31 cellular contexts compared by ENCODE assay signal in the genomic region with DNA sequence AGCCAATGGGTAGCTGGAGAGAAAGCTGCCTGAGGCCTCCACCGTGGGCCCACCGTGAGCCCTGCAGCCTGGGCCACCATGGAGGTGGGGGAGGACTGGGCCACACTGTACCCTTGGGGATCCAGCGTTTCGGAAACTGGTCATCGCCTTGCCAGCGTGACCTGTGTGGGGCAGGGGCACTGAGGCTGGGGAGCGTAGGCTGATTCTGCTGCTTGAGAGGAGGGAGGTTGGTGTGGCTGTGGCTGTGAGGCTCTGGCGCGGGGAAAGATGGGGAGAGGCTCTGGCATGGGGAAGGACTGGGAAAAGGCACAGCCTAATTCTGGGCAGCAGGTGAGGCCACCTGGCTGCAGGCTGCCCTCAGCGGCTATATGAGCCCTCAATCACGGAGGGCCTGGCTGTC.
"Had no signal": no experiment of that assay in that cellular context is flagged by ENCODE, and none has a peak within 500 bp of the region (broad histone marks: within the 10 kb centered on the region; RNA-seq: fewer than 3 reads in every experiment).

No MANE protein-coding gene starts in this region.

- H3K9me3 Mint-ChIP-seq: activated CD4-positive, alpha-beta T cell treated with anti-CD3 and anti-CD28 coated beads, Interleukin-2, amount 10 ng/mL, durations not matched to agents 7 days and 5 days; activated naive CD4-positive, alpha-beta T cell treated with anti-CD3 and anti-CD28 coated beads, Interleukin-2, amount 50 U/mL, for 72 hours; activated T-helper 17 cell treated with anti-CD3 and anti-CD28 coated beads, Interleukin-2, amount 50 U/mL, for 72 hours; T-helper 1 cell treated with Interleukin-12 subunit alpha and Interleukin-12 subunit beta and Interleukin-4 antibody, amounts not matched to agents 30 μg/mL and 1 μg/mL, for 36 hours; T-helper 2 cell treated with Interferon-gamma antibody and Interleukin-4, amounts not matched to agents 5 μg/mL and 100 μg/mL, for 36 hours; WTC11 had no signal

- H3K27me3 Mint-ChIP-seq: activated CD4-positive, alpha-beta T cell treated with anti-CD3 and anti-CD28 coated beads for 36 hours; activated CD4-positive, alpha-beta T cell treated with anti-CD3 and anti-CD28 coated beads, Interleukin-2, amount 10 ng/mL, durations not matched to agents 7 days and 5 days; activated T-helper 17 cell treated with anti-CD3 and anti-CD28 coated beads, Interleukin-2, amount 50 U/mL, for 72 hours had no signal

- H3K36me3 Mint-ChIP-seq: activated CD8-positive, alpha-beta memory T cell treated with anti-CD3 and anti-CD28 coated beads, Interleukin-2, amount 10 ng/mL, durations not matched to agents 7 days and 5 days; activated naive CD4-positive, alpha-beta T cell treated with anti-CD3 and anti-CD28 coated beads, Interleukin-2, amount 50 U/mL, for 72 hours; WTC11 had no signal

- ATAC-seq: activated CD4-positive, alpha-beta T cell treated with anti-CD3 and anti-CD28 coated beads for 36 hours; activated CD4-positive, CD25-positive, alpha-beta regulatory T cell treated with anti-CD3 and anti-CD28 coated beads, Interleukin-2, amount 50 U/mL, for 24 hours; activated CD8-positive, alpha-beta memory T cell treated with anti-CD3 and anti-CD28 coated beads, Interleukin-2, amount 10 ng/mL, durations not matched to agents 7 days and 5 days; activated naive CD4-positive, alpha-beta T cell treated with anti-CD3 and anti-CD28 coated beads, Interleukin-2, amount 50 U/mL, for 72 hours; activated T-helper 17 cell treated with anti-CD3 and anti-CD28 coated beads, Interleukin-2, amount 50 U/mL, for 72 hours; body of pancreas; WTC11 had no signal

- H3K4me1 Mint-ChIP-seq: activated CD4-positive, alpha-beta T cell treated with anti-CD3 and anti-CD28 coated beads for 36 hours; activated CD4-positive, alpha-beta T cell treated with anti-CD3 and anti-CD28 coated beads, Interleukin-2, amount 10 ng/mL, durations not matched to agents 7 days and 5 days; activated CD8-positive, alpha-beta memory T cell treated with anti-CD3 and anti-CD28 coated beads, Interleukin-2, amount 10 ng/mL, durations not matched to agents 7 days and 5 days; activated T-helper 17 cell treated with anti-CD3 and anti-CD28 coated beads, Interleukin-2, amount 50 U/mL, for 72 hours had no signal

- DNase-seq: activated CD4-positive, alpha-beta T cell treated with anti-CD3 and anti-CD28 coated beads for 36 hours; activated CD4-positive, alpha-beta T cell treated with anti-CD3 and anti-CD28 coated beads, Interleukin-2, amount 10 ng/mL, durations not matched to agents 7 days and 5 days; activated CD4-positive, alpha-beta T cell treated with anti-CD3 and anti-CD28 coated beads, Interleukin-2, amount 50 U/mL, for 48 hours; activated CD8-positive, alpha-beta memory T cell treated with anti-CD3 and anti-CD28 coated beads for 24 hours; activated CD8-positive, alpha-beta memory T cell treated with anti-CD3 and anti-CD28 coated beads, Interleukin-2, amount 10 ng/mL, durations not matched to agents 7 days and 5 days; activated CD8-positive, alpha-beta memory T cell treated with anti-CD3 and anti-CD28 coated beads, Interleukin-2, amount 50 U/mL, for 48 hours; activated effector memory CD4-positive, alpha-beta T cell treated with anti-CD3 and anti-CD28 coated beads, Interleukin-2, amount 50 U/mL, for 16 hours; activated naive CD4-positive, alpha-beta T cell; activated T-cell treated with anti-CD3 and anti-CD28 coated beads, Interleukin-2, amount 50 U/mL, for 48 hours; adrenal gland; body of pancreas; Kasumi-1; KG1; MG63; MV-4-11; NCI-H1092; NCI-H1436 treated with DMSO at 0.1 percent for 48 hours; NCI-H1694 treated with DMSO at 0.1 percent for 48 hours; NCI-H2029; NCI-H345; NCI-H524 treated with DMSO at 0.1 percent for 48 hours; Peyer's patch; RPMI8226; SHP77 treated with DMSO at 0.1 percent for 48 hours; SK-N-SH had no signal

- H3K27ac Mint-ChIP-seq: activated CD4-positive, alpha-beta T cell treated with anti-CD3 and anti-CD28 coated beads for 36 hours; activated CD4-positive, alpha-beta T cell treated with anti-CD3 and anti-CD28 coated beads, Interleukin-2, amount 10 ng/mL, durations not matched to agents 7 days and 5 days; activated CD8-positive, alpha-beta memory T cell treated with anti-CD3 and anti-CD28 coated beads, Interleukin-2, amount 10 ng/mL, durations not matched to agents 7 days and 5 days; activated T-helper 17 cell treated with anti-CD3 and anti-CD28 coated beads, Interleukin-2, amount 50 U/mL, for 72 hours; T-helper 1 cell treated with Interleukin-12 subunit alpha and Interleukin-12 subunit beta and Interleukin-4 antibody, amounts not matched to agents 30 μg/mL and 1 μg/mL, for 36 hours; WTC11 had no signal

- H3K4me3 Mint-ChIP-seq: activated CD4-positive, alpha-beta T cell treated with anti-CD3 and anti-CD28 coated beads for 36 hours; activated CD4-positive, alpha-beta T cell treated with anti-CD3 and anti-CD28 coated beads, Interleukin-2, amount 10 ng/mL, durations not matched to agents 7 days and 5 days; activated CD8-positive, alpha-beta memory T cell treated with anti-CD3 and anti-CD28 coated beads, Interleukin-2, amount 10 ng/mL, durations not matched to agents 7 days and 5 days; activated T-helper 17 cell treated with anti-CD3 and anti-CD28 coated beads, Interleukin-2, amount 50 U/mL, for 72 hours; T-helper 1 cell treated with Interleukin-12 subunit alpha and Interleukin-12 subunit beta and Interleukin-4 antibody, amounts not matched to agents 30 μg/mL and 1 μg/mL, for 36 hours; T-helper 2 cell treated with Interferon-gamma antibody and Interleukin-4, amounts not matched to agents 5 μg/mL and 100 μg/mL, for 36 hours; WTC11 had no signal
